1 cellular context compared by ENCODE assay signal in the genomic region with DNA sequence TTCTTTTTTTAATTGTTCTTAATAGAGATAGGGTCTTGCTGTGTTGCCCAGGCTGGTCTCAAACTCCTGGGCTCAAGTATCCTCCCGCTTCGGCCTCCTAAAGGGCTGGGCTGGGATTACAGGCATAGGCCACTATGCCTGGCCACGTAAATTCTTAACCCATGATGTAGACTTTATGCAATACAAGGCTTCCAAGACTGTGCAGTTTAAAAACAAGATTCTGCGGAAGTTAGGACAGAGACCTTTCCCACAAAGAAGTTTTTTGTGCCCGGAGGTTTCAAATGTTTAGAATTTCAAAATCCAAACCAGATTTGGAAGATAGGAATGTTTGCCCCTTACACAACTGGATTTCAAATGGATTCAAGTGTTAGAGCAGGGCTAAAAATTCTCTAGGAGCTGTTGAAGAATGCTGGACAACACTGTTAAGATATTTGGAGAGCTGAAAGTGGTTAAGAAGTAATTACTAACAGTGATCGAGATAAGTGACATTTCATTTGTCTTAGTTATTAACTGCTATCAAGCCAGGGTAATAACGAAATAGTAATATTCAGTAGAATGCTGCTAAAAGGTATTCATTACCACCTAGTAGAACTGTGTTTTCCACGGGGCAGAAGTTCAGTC.
TF ChIP-seq lines count a peak whose summit lies in the region.

No MANE protein-coding gene starts in this region.

TF ChIP-seq in GM23338, 12 proteins besides CTCF, POLR2A, EP300 and RAD21 (continued from another document):
- TF ChIP-seq REST (IDR thresholded peaks at IDR 0.05; ENCODE audit: unreplicated experiment) (no peak), CREB1 (CRISPR knock-in tag; IDR thresholded peaks at IDR 0.05; ENCODE audit: low read depth) (no peak), ZNF331 (CRISPR knock-in tag; IDR thresholded peaks at IDR 0.05; ENCODE audit: low read depth) (no peak), JUNB (IDR thresholded peaks at IDR 0.05; ENCODE audit: unreplicated experiment) (no peak), EZH2 (IDR thresholded peaks at IDR 0.05; ENCODE audit: low read depth, unreplicated experiment) (no peak), ZNF462 (CRISPR knock-in tag; IDR thresholded peaks at IDR 0.05) (no peak)
